In genomic region chr1:121080197-121080903, GRCh38 we compare ENCODE assay signal across 1 cellular context.
TF ChIP-seq lines count a peak whose summit lies in the region.
"Not testable (repeated sequence)": the region's sequence is repeated elsewhere in the genome, so short reads cannot be mapped to it uniquely, and the experiment has no call there.

No MANE protein-coding gene starts in this region.

TF ChIP-seq in K562, 482 proteins besides CTCF, POLR2A, EP300 and RAD21 (continued from another document):
- peak; percentile 37; the same call in 1 of the 2 replicates for TF ChIP-seq ZBTB40 (IDR thresholded peaks at IDR 0.05)
- not testable (repeated sequence) for TF ChIP-seq ZBTB40 (CRISPR knock-in tag; IDR thresholded peaks at IDR 0.05); ATF1 (CRISPR knock-in tag; IDR thresholded peaks at IDR 0.05); ATF3 (CRISPR knock-in tag; conservative IDR thresholded peaks at IDR 0.05); ZNF740 (CRISPR knock-in tag; IDR thresholded peaks at IDR 0.05); NR2C1 (IDR thresholded peaks at IDR 0.05)
- peak; percentile 84 for TF ChIP-seq ATF7 (IDR thresholded peaks at IDR 0.05)
- peak; percentile 86; the same call in 1 of the 2 replicates for TF ChIP-seq ZNF668 (CRISPR knock-in tag; IDR thresholded peaks at IDR 0.05)
- TF ChIP-seq ZBTB12 (CRISPR knock-in tag; IDR thresholded peaks at IDR 0.05), result 0 out of 2 replicates have a peak, but pooled peaks have one; percentile 34
- peak; percentile 28; the same call in 1 of the 2 replicates for TF ChIP-seq CTBP1 (IDR thresholded peaks at IDR 0.05; ENCODE audit: borderline replicate concordance)
- peak; percentile 97 for TF ChIP-seq BACH1 (tag; IDR thresholded peaks at IDR 0.05)
- TF ChIP-seq TEAD2 (tag; IDR thresholded peaks at IDR 0.05), result peak; percentile 45; the same call in 1 of the 2 replicates
- TF ChIP-seq ATF1 (tag; IDR thresholded peaks at IDR 0.05), result peak; percentile 81
- 0 out of 2 replicates have a peak, but pooled peaks have one; percentile 29 for TF ChIP-seq ZNF133 (CRISPR knock-in tag; IDR thresholded peaks at IDR 0.05)
- TF ChIP-seq IRF9 (tag; IDR thresholded peaks at IDR 0.05), result 0 out of 2 replicates have a peak, but pooled peaks have one; percentile 24
- TF ChIP-seq ATF3 (IDR thresholded peaks at IDR 0.05), result peak; percentile 72; the same call in 1 of the 2 replicates
- TF ChIP-seq ZNF740 (tag; IDR thresholded peaks at IDR 0.05), result peak in 1 of 2 experiments; percentile 83; a peak in 2 of 4 replicates
- peak; percentile 94 for TF ChIP-seq DMBX1 (CRISPR knock-in tag; IDR thresholded peaks at IDR 0.05; ENCODE audit: borderline replicate concordance)
- peak; percentile 33; the same call in 1 of the 2 replicates for TF ChIP-seq DPF2 (IDR thresholded peaks at IDR 0.05)
- TF ChIP-seq HDAC2 (IDR thresholded peaks at IDR 0.05), result 0 out of 2 replicates have a peak, but pooled peaks have one; percentile 51
- TF ChIP-seq MEIS2 (IDR thresholded peaks at IDR 0.05; ENCODE audit: partially characterized antibody), result peak; percentile 79
- TF ChIP-seq FOXJ3 (CRISPR knock-in tag; IDR thresholded peaks at IDR 0.05), result peak; percentile 35; the same call in 1 of the 2 replicates
- TF ChIP-seq NR2C1 (tag; IDR thresholded peaks at IDR 0.05), result peak; percentile 75
- TF ChIP-seq ELF1 (tag; IDR thresholded peaks at IDR 0.05), result peak; percentile 20; the same call in 1 of the 2 replicates
- TF ChIP-seq HSF4 (CRISPR knock-in tag; IDR thresholded peaks at IDR 0.05; ENCODE audit: borderline replicate concordance), result peak; percentile 65; the same call in 1 of the 2 replicates
- peak; percentile 62; the same call in 1 of the 2 replicates for TF ChIP-seq LEF1 (IDR thresholded peaks at IDR 0.05)
- peak; percentile 44; the same call in 1 of the 2 replicates for TF ChIP-seq CEBPB (tag; IDR thresholded peaks at IDR 0.05)
- peak; percentile 99 for TF ChIP-seq ZNF395 (CRISPR knock-in tag; IDR thresholded peaks at IDR 0.05)
- TF ChIP-seq MAZ (CRISPR knock-in tag; conservative IDR thresholded peaks at IDR 0.05 in 1 of 2, IDR thresholded peaks at IDR 0.05 in 1 of 2), result peak in 1 of 2 experiments; percentile 49; a peak in 2 of 4 replicates
- peak in 1 of 3 experiments; percentile 89; a peak in 2 of 6 replicates for TF ChIP-seq ZBTB11 (CRISPR knock-in tag; IDR thresholded peaks at IDR 0.05)
- peak; percentile 68; the same call in 1 of the 2 replicates for TF ChIP-seq NCOA6 (IDR thresholded peaks at IDR 0.05)
- peak; percentile 58 for TF ChIP-seq GABPA (tag; conservative IDR thresholded peaks at IDR 0.05; ENCODE audit: low read depth)
- peak; percentile 69; the same call in 1 of the 2 replicates for TF ChIP-seq ZBTB34 (CRISPR knock-in tag; IDR thresholded peaks at IDR 0.05)
